ENCODE assay signal across 18 cellular contexts in the genomic region with DNA sequence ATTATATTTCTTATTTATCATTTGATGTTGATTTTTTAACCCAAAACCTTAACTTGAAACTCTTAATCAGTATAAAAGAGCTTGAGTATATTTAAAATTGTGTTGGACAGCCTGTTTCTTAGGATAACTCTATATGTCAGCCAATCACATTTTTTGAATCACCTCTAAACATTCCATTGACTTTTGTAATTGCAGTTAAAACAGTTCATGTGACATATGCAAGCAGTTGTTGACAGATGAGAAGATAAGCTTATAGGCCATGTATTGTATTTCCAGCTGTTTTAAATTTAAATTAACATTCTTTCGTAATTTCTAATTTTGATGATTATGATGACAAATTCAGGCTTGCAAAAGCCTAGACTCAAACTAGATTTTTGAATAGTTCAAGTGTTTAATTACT. TPM values are rescaled to one million over a fixed set of nuclear protein-coding genes. Genes with fewer than 3 reads are reported as not detected.
DNase-seq lines count a peak whose midpoint lies in the region; ATAC-seq and TF ChIP-seq lines count a peak whose summit lies in the region.
"Had no signal": no experiment of that assay in that cellular context is flagged by ENCODE, and none has a peak within 500 bp of the region (broad histone marks: within the 10 kb centered on the region; RNA-seq: fewer than 3 reads in every experiment).

No MANE protein-coding gene starts in this region.

- no peak overlapping the region for H3K4ac ChIP-seq in IMR-90 (ENCODE audit: low read depth, low read length)

- peak overlapping the region; percentile 69; the same call in 1 of the 2 replicates for H3K18ac ChIP-seq in IMR-90 (ENCODE audit: low read depth, low read length)

- no peak overlapping the region for H4K5ac ChIP-seq in IMR-90 (ENCODE audit: low read depth, low read length)

- H3K4me2 ChIP-seq in IMR-90 (ENCODE audit: low read depth, low read length), result peak overlapping the region; percentile 73
- H3K4me2 ChIP-seq: BLaER1 treated with 17β-estradiol and CSF1 and Interleukin-3, amounts not matched to agents 10 nM and 100 nM; PC-9 had no signal

- peaks cover 9% of the 10 kb centered on the region for H3K4me1 Mint-ChIP-seq in nephron progenitor cell

- H3K79me1 ChIP-seq in IMR-90 (ENCODE audit: low read depth in 1 of 2, low read length in 2 of 2), result peaks cover 0 to 11% of the 10 kb centered on the region in 2 experiments; a peak in 2 of 4 replicates

- H3K4me3 ChIP-seq in ACC112 (ENCODE audit: low read depth, low read length) (no peak overlapping the region), IMR-90 (ENCODE audit: insufficient read depth, low read depth, low read length) (no peak overlapping the region), brain microvascular endothelial cell (ENCODE audit: low read depth, low read length) (no peak overlapping the region), fibroblast of the aortic adventitia (ENCODE audit: low read depth, low read length) (no peak overlapping the region)
- H3K4me3 ChIP-seq: BLaER1 treated with 17β-estradiol and CSF1 and Interleukin-3, amounts not matched to agents 10 nM and 100 nM; MG63; PC-9 had no signal

- no peak overlapping the region for H2BK120ac ChIP-seq in IMR-90 (ENCODE audit: low read depth, low read length)

- H3K23ac ChIP-seq in IMR-90 (ENCODE audit: low read depth, low read length), result no peak overlapping the region

- WGBS in IMR-90 (ENCODE audit: extremely low coverage in 2 of 2, insufficient read length in 1 of 2), 2 experiments, result no CpG with 5 or more reads among the region's 1 CpG

- peak; percentile 12; the same call in 1 of the 2 replicates for ATAC-seq in IMR-90 (ENCODE audit: low read depth)
- no peak for ATAC-seq in HG03108 (IDR thresholded peaks at IDR 0.05; ENCODE audit: unreplicated experiment)
- ATAC-seq: CD8-positive, alpha-beta T cell had no signal

- intact Hi-C loops in IMR-90 (cut with micrococcal nuclease), result no loop called here

- H3K56ac ChIP-seq in IMR-90 (ENCODE audit: extremely low read depth, insufficient read depth, low read length), result no peak overlapping the region

- H2BK5ac ChIP-seq in IMR-90 (ENCODE audit: low read depth, low read length, poor library complexity, severe bottlenecking), result peak overlapping the region; percentile 53

- H3K27ac Mint-ChIP-seq in nephron progenitor cell, result no peak overlapping the region
- H3K27ac Mint-ChIP-seq: CD8-positive, alpha-beta T cell had no signal

- no peak overlapping the region for H2BK20ac ChIP-seq in IMR-90 (ENCODE audit: low read depth, low read length)

- TF ChIP-seq RAD21 in IMR-90 (IDR thresholded peaks at IDR 0.05; ENCODE audit: low read length), result no peak

- TF ChIP-seq POLR2A in IMR-90 (IDR thresholded peaks at IDR 0.05; ENCODE audit: low read depth, low read length), result no peak

- no peak overlapping the region for H2AK9ac ChIP-seq in IMR-90 (replicated peaks; ENCODE audit: low read depth, low read length, poor library complexity)

- no peak overlapping the region for H3K14ac ChIP-seq in IMR-90 (replicated peaks; ENCODE audit: low read depth, low read length)

- H3K27me3 ChIP-seq in ACC112 (ENCODE audit: insufficient read depth, low read length) (no peaks in the 10 kb centered on the region), IMR-90 (ENCODE audit: control insufficient read depth, insufficient read depth, low read length) (no peaks in the 10 kb centered on the region), brain microvascular endothelial cell (replicated peaks) (no peaks in the 10 kb centered on the region)
- H3K27me3 ChIP-seq: BLaER1 treated with 17β-estradiol and CSF1 and Interleukin-3, amounts not matched to agents 10 nM and 100 nM; MG63 had no signal

- H2AK5ac ChIP-seq in IMR-90 (ENCODE audit: low read depth, low read length), result no peak overlapping the region

- peaks cover 54% of the 10 kb centered on the region; the same call in 1 of the 2 replicates for H4K20me1 ChIP-seq in IMR-90 (ENCODE audit: insufficient read depth, low read length)
- H4K20me1 ChIP-seq: BLaER1 treated with 17β-estradiol and CSF1 and Interleukin-3, amounts not matched to agents 10 nM and 100 nM had no signal

- 0 out of 2 replicates have a peak, but pooled peaks cover 4% of the 10 kb centered on the region for H3K9me1 ChIP-seq in IMR-90 (ENCODE audit: insufficient read depth, low read length)

- no peaks in the 10 kb centered on the region for H3K36me3 Mint-ChIP-seq in nephron progenitor cell (ENCODE audit: low read depth)
- H3K36me3 Mint-ChIP-seq: CD8-positive, alpha-beta T cell had no signal

- H3K9me3 ChIP-seq in IMR-90 (ENCODE audit: control insufficient read depth, insufficient read depth, low read length), result no peaks in the 10 kb centered on the region
- H3K9me3 ChIP-seq: BLaER1 treated with 17β-estradiol and CSF1 and Interleukin-3, amounts not matched to agents 10 nM and 100 nM; MG63 had no signal

- H2BK15ac ChIP-seq in IMR-90 (ENCODE audit: low read depth, low read length), result no peak overlapping the region

- H3K27me3 Mint-ChIP-seq in nephron progenitor cell (ENCODE audit: low read depth, poor library complexity), result peaks cover 4% of the 10 kb centered on the region

- CTCF ChIA-PET in IMR-90 (lab: Yijun Ruan, JAX), result no interaction called here

- DNase-seq in IMR-90 (no peak), brain microvascular endothelial cell (no peak), fibroblast of the aortic adventitia (ENCODE audit: low read depth) (peak; percentile 58), nephron progenitor cell (no peak), kidney tubule cell (ENCODE audit: low spot score) (no peak)
- DNase-seq: Calu3; CD8-positive, alpha-beta T cell; MG63; NCI-H1048; NCI-H1436; NCI-H1930; NCI-H226; NCI-H524 treated with DMSO at 0.1 percent for 48 hours; PC-9 had no signal

- BruUV-seq in IMR-90 (replicated peaks; lab: Mats Ljungman, UMichigan), result no TSS peak

- TF ChIP-seq CTCF in IMR-90 (conservative IDR thresholded peaks at IDR 0.05; ENCODE audit: low read depth, low read length), result no peak
- TF ChIP-seq CTCF in brain microvascular endothelial cell (IDR thresholded peaks at IDR 0.05; ENCODE audit: low read depth, low read length, missing control alignments), result no peak
- no peak for TF ChIP-seq CTCF in fibroblast of the aortic adventitia (IDR thresholded peaks at IDR 0.05; ENCODE audit: insufficient read depth, low read length)
- TF ChIP-seq CTCF in nephron progenitor cell (IDR thresholded peaks at IDR 0.05), result no peak

- H4K91ac ChIP-seq in IMR-90 (ENCODE audit: insufficient read depth, low read depth, low read length), result no peak overlapping the region

- no peak overlapping the region for H3K9ac ChIP-seq in IMR-90 (ENCODE audit: low read depth, low read length)
- H3K9ac ChIP-seq: BLaER1 treated with 17β-estradiol and CSF1 and Interleukin-3, amounts not matched to agents 10 nM and 100 nM had no signal

- H4K8ac ChIP-seq in IMR-90 (ENCODE audit: low read depth in 2 of 2, low read length in 2 of 2), result no peak overlapping the region

- H3K36me3 ChIP-seq in ACC112 (ENCODE audit: insufficient read depth, low read length) (no peaks in the 10 kb centered on the region), IMR-90 (ENCODE audit: control insufficient read depth, insufficient read depth, low read length) (peaks cover 2% of the 10 kb centered on the region; the same call in 1 of the 2 replicates), brain microvascular endothelial cell (replicated peaks) (no peaks in the 10 kb centered on the region)
- H3K36me3 ChIP-seq: BLaER1 treated with 17β-estradiol and CSF1 and Interleukin-3, amounts not matched to agents 10 nM and 100 nM had no signal

- H3K4me1 ChIP-seq in ACC112 (ENCODE audit: control insufficient read depth, insufficient read depth, low read length, unreplicated experiment), result peaks cover 54% of the 10 kb centered on the region
- H3K4me1 ChIP-seq in IMR-90 (ENCODE audit: control insufficient read depth, insufficient read depth, low read length), result peaks cover 9% of the 10 kb centered on the region; the same call in 1 of the 2 replicates
- H3K4me1 ChIP-seq: BLaER1 treated with 17β-estradiol and CSF1 and Interleukin-3, amounts not matched to agents 10 nM and 100 nM had no signal

- in situ Hi-C loops in IMR-90 (cut with MboI; ENCODE audit: low sequenced_read_pairs), result loop anchor here (25.0 kb wide), 2 partner anchors 388 to 562 kb away; no protein-coding TSS in a partner anchor
- in situ Hi-C loops in brain microvascular endothelial cell (cut with HindIII; ENCODE audit: low pct_ligation_motif_present, low sequenced_read_pairs), result loop anchor here (25.0 kb wide), 1 partner anchor 388 kb away; no protein-coding TSS in a partner anchor

- POLR2A ChIA-PET in IMR-90 (lab: Charles Lee; ENCODE audit: unreplicated experiment), result no interaction called here

- no peak overlapping the region for H3K4me3 Mint-ChIP-seq in nephron progenitor cell
- H3K4me3 Mint-ChIP-seq: CD8-positive, alpha-beta T cell had no signal

- dilution Hi-C loops in IMR-90 (cut with HindIII; ENCODE audit: low sequenced_read_pairs, unreplicated experiment), result no loop called here

- H2AFZ ChIP-seq in ACC112 (ENCODE audit: low read length, unreplicated experiment) (no peak overlapping the region), IMR-90 (replicated peaks; ENCODE audit: low read length, poor library complexity) (no peak overlapping the region)
- H2AFZ ChIP-seq: PC-9 had no signal

- H3K79me2 ChIP-seq in ACC112 (ENCODE audit: control insufficient read depth, insufficient read depth, low read length, unreplicated experiment), result peaks cover 95% of the 10 kb centered on the region

- H3K27ac ChIP-seq in ACC112 (ENCODE audit: low read depth, low read length) (peak overlapping the region; percentile 33; the same call in 1 of the 2 replicates), IMR-90 (ENCODE audit: insufficient read depth, low read length) (peak overlapping the region; percentile 59; the same call in 1 of the 2 replicates), brain microvascular endothelial cell (peak overlapping the region; percentile 7)
- H3K27ac ChIP-seq: BLaER1 treated with 17β-estradiol and CSF1 and Interleukin-3, amounts not matched to agents 10 nM and 100 nM; HL-60; PC-9 had no signal

- H3K9me3 Mint-ChIP-seq in nephron progenitor cell, result no peaks in the 10 kb centered on the region
- H3K9me3 Mint-ChIP-seq: CD8-positive, alpha-beta T cell had no signal

TF ChIP-seq in IMR-90, 13 proteins besides CTCF, POLR2A, EP300 and RAD21 (continues in another document):
- TF ChIP-seq CEBPB (IDR thresholded peaks at IDR 0.05; ENCODE audit: low read depth, low read length), result no peak

RNA-seq across cellular contexts. Expression of gene VEGFC, which starts 17.4 kb away (rescaled TPM):
- 22.9 and 26.9 TPM in 2 replicates for total RNA-seq in IMR-90 (2012; rRNA removed)
- polyA plus RNA-seq in IMR-90 (2012; rRNA removed), result 43.7 and 49.7 TPM in 2 replicates
- 22.0 and 30.2 TPM in 2 replicates for polyA plus RNA-seq in IMR-90 (2012; cell fraction: cytosol; rRNA removed)
- 15.5 and 65.2 TPM in 2 replicates for polyA plus RNA-seq in IMR-90 (2012; cell fraction: nucleus; rRNA removed; ENCODE audit: low replicate concordance)
- total RNA-seq in fibroblast of the aortic adventitia (ENCODE audit: low replicate concordance), result 24.7 and 42.9 TPM in 2 replicates
- total RNA-seq: CD8-positive, alpha-beta T cell had no signal

Comparison
In these comparisons a context has a peak if more than half of its experiments do, and no peak if none do; other contexts are left out.
1. H3K27ac ChIP-seq: peak in every context shown above with its lines; median percentile 59 in IMR-90; 33 in ACC112; 7 in brain microvascular endothelial cell.